ENCODE assay signal across 1 cellular context in the genomic region with DNA sequence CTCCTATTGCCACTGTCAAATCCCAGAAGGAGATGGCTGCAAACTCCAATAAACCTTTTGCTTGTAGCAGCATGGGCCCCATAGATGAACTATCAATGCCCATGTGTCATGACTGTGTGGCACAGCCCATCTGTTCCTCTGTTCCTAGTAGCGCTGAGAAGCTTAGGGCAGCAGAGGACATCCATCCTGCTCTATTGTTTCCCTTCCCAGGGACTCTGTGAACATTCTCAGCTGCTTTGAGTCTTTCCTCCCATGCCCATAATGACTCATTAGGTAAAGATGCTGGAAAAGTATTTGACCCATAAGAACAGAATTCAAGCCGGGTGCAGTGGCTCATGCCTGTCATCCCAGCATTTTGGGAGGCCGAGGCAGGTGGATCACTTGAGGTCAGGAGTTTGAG.
A peak's percentile ranks its signal among the peaks of the same experiment; 100 is the strongest.
TF ChIP-seq lines count a peak whose summit lies in the region.

No MANE protein-coding gene starts in this region.

TF ChIP-seq in SK-N-SH, 30 proteins besides CTCF, POLR2A, EP300 and RAD21 (continued from another document):
- TF ChIP-seq, protein P1, sequence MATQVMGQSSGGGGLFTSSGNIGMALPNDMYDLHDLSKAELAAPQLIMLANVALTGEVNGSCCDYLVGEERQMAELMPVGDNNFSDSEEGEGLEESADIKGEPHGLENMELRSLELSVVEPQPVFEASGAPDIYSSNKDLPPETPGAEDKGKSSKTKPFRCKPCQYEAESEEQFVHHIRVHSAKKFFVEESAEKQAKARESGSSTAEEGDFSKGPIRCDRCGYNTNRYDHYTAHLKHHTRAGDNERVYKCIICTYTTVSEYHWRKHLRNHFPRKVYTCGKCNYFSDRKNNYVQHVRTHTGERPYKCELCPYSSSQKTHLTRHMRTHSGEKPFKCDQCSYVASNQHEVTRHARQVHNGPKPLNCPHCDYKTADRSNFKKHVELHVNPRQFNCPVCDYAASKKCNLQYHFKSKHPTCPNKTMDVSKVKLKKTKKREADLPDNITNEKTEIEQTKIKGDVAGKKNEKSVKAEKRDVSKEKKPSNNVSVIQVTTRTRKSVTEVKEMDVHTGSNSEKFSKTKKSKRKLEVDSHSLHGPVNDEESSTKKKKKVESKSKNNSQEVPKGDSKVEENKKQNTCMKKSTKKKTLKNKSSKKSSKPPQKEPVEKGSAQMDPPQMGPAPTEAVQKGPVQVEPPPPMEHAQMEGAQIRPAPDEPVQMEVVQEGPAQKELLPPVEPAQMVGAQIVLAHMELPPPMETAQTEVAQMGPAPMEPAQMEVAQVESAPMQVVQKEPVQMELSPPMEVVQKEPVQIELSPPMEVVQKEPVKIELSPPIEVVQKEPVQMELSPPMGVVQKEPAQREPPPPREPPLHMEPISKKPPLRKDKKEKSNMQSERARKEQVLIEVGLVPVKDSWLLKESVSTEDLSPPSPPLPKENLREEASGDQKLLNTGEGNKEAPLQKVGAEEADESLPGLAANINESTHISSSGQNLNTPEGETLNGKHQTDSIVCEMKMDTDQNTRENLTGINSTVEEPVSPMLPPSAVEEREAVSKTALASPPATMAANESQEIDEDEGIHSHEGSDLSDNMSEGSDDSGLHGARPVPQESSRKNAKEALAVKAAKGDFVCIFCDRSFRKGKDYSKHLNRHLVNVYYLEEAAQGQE (IDR thresholded peaks at IDR 0.05; ENCODE audit: low read depth, low read length) = no peak
- peak; percentile 65; the same call in 1 of the 2 replicates for TF ChIP-seq FOSL2 (IDR thresholded peaks at IDR 0.05; ENCODE audit: borderline replicate concordance, low read depth)
